Comparison of ENCODE assay signal across 8 cellular contexts in the genomic region with DNA sequence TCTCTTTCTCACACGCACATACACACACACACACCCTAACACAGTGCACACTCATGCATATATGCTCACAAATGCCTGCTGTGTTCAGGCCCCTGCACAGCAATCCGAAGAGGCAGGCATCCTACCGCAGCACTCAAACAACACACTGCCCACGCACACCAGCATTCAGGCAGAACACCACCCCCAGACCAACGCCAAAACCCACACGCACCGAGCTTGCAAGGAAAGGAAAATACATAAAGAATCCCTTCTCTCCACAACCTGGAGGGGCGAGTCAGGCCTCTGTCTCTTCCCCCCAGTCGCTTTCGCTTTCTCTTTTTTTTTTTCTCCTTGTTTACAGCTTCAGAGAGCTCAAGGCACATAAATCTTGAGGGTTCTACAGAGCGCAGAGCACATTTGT.
DNase-seq lines count a peak whose midpoint lies in the region; TF ChIP-seq lines count a peak whose summit lies in the region.
"Not testable (repeated sequence)": the region's sequence is repeated elsewhere in the genome, so short reads cannot be mapped to it uniquely, and the experiment has no call there.

No MANE protein-coding gene starts in this region.

- not testable (repeated sequence) for DNase-seq in Calu3; endodermal cell; suprapubic skin (ENCODE audit: low spot score in 2 of 2)
- peak; percentile 3 for DNase-seq in OCI-M1 (lab: John Stamatoyannopoulos, UW)
- DNase-seq in activated CD4-positive, alpha-beta memory T cell treated with anti-CD3 and anti-CD28 coated beads for 36 hours, result peak; percentile 38
- DNase-seq in activated naive CD8-positive, alpha-beta T cell treated with anti-CD3 and anti-CD28 coated beads for 36 hours, result peak; percentile 40
- peak; percentile 8 for DNase-seq in kidney glomerular epithelial cell (lab: John Stamatoyannopoulos, UW)

- TF ChIP-seq CTCF in Calu3 (IDR thresholded peaks at IDR 0.05; ENCODE audit: unreplicated experiment); endodermal cell (conservative IDR thresholded peaks at IDR 0.05); suprapubic skin (IDR thresholded peaks at IDR 0.05): not testable (repeated sequence)

- 59 to 74% methylated on average over 4 to 11 of the region's 11 CpGs for WGBS in endodermal cell (ENCODE audit: insufficient coverage in 1 of 2, insufficient read length in 1 of 2), 2 experiments
- 57% methylated on average over 11 of the region's 11 CpGs for WGBS in suprapubic skin

- peak overlapping the region; percentile 40 for H3K27ac Mint-ChIP-seq in Calu3 (ENCODE audit: unreplicated experiment)
- peak overlapping the region; percentile 59 for H3K27ac Mint-ChIP-seq in activated CD4-positive, alpha-beta memory T cell treated with anti-CD3 and anti-CD28 coated beads for 36 hours
- H3K27ac Mint-ChIP-seq in activated naive CD8-positive, alpha-beta T cell treated with anti-CD3 and anti-CD28 coated beads for 36 hours, result peak overlapping the region; percentile 85
- H3K27ac Mint-ChIP-seq in endodermal cell, result not testable (repeated sequence)

- not testable (repeated sequence) for H3K27ac ChIP-seq in endodermal cell (ENCODE audit: low read depth, low read length); suprapubic skin
- H3K27ac ChIP-seq in rectal smooth muscle tissue (ENCODE audit: low read depth, low read length), result peak overlapping the region; percentile 64

- not testable (repeated sequence) for H3K4me3 ChIP-seq in endodermal cell (ENCODE audit: low read length)
- H3K4me3 ChIP-seq in rectal smooth muscle tissue (ENCODE audit: low read length) (peak overlapping the region; percentile 32), suprapubic skin (peak overlapping the region; percentile 44)

- POLR2A ChIA-PET in activated CD4-positive, alpha-beta memory T cell treated with anti-CD3 and anti-CD28 coated beads for 36 hours (lab: Charles Lee), result not testable (repeated sequence)

- not testable (repeated sequence) for H3K9me3 ChIP-seq in endodermal cell (ENCODE audit: control insufficient read depth, low read length); suprapubic skin

- not testable (repeated sequence) for BruUV-seq in Calu3 (replicated peaks; lab: Mats Ljungman, UMichigan)

- not testable (repeated sequence) for H3K9ac ChIP-seq in endodermal cell (ENCODE audit: extremely low read depth, low read length, poor library complexity, severe bottlenecking); rectal smooth muscle tissue (ENCODE audit: low read length)

- peaks cover 21% of the 10 kb centered on the region for H3K36me3 Mint-ChIP-seq in Calu3 (ENCODE audit: insufficient read depth, unreplicated experiment)
- not testable (repeated sequence) for H3K36me3 Mint-ChIP-seq in activated CD4-positive, alpha-beta memory T cell treated with anti-CD3 and anti-CD28 coated beads for 36 hours; activated naive CD8-positive, alpha-beta T cell treated with anti-CD3 and anti-CD28 coated beads for 36 hours; endodermal cell (ENCODE audit: low read depth)

- H3K4me3 Mint-ChIP-seq in Calu3 (ENCODE audit: low read depth, unreplicated experiment) (peak overlapping the region; percentile 70), endodermal cell (peak overlapping the region; percentile 28)
- H3K4me3 Mint-ChIP-seq in activated CD4-positive, alpha-beta memory T cell treated with anti-CD3 and anti-CD28 coated beads for 36 hours, result peak overlapping the region; percentile 57
- peak overlapping the region; percentile 80 for H3K4me3 Mint-ChIP-seq in activated naive CD8-positive, alpha-beta T cell treated with anti-CD3 and anti-CD28 coated beads for 36 hours

- not testable (repeated sequence) for H3K4me1 ChIP-seq in endodermal cell (ENCODE audit: control insufficient read depth, insufficient read depth, low read length); rectal smooth muscle tissue (ENCODE audit: control insufficient read depth, insufficient read depth, low read length)
- H3K4me1 ChIP-seq in suprapubic skin, result peaks cover 19% of the 10 kb centered on the region

- not testable (repeated sequence) for H3K9me3 Mint-ChIP-seq in Calu3 (ENCODE audit: low read depth, unreplicated experiment); activated CD4-positive, alpha-beta memory T cell treated with anti-CD3 and anti-CD28 coated beads for 36 hours; activated naive CD8-positive, alpha-beta T cell treated with anti-CD3 and anti-CD28 coated beads for 36 hours
- H3K9me3 Mint-ChIP-seq in endodermal cell, result peaks cover 82% of the 10 kb centered on the region

- not testable (repeated sequence) for H3K36me3 ChIP-seq in endodermal cell (ENCODE audit: control insufficient read depth, insufficient read depth, low read length); rectal smooth muscle tissue (ENCODE audit: control insufficient read depth, insufficient read depth, low read length); suprapubic skin

- not testable (repeated sequence) for TF ChIP-seq EP300 in suprapubic skin (IDR thresholded peaks at IDR 0.05)

- not testable (repeated sequence) for H3K27me3 ChIP-seq in endodermal cell (ENCODE audit: control insufficient read depth, insufficient read depth, low read length, poor library complexity, severe bottlenecking); rectal smooth muscle tissue (ENCODE audit: control insufficient read depth, insufficient read depth, low read length); suprapubic skin

- intact Hi-C loops in Calu3 (cut with micrococcal nuclease; ENCODE audit: unreplicated experiment); activated CD4-positive, alpha-beta memory T cell treated with anti-CD3 and anti-CD28 coated beads for 36 hours (cut with micrococcal nuclease): not testable (repeated sequence)

- not testable (repeated sequence) for TF ChIP-seq POLR2A in suprapubic skin (IDR thresholded peaks at IDR 0.05)

- CTCF ChIA-PET in Calu3 (lab: Charles Lee); activated CD4-positive, alpha-beta memory T cell treated with anti-CD3 and anti-CD28 coated beads for 36 hours (lab: Charles Lee): not testable (repeated sequence)

- H3K4me1 Mint-ChIP-seq in Calu3 (ENCODE audit: low read depth, unreplicated experiment), result peaks cover 25% of the 10 kb centered on the region
- not testable (repeated sequence) for H3K4me1 Mint-ChIP-seq in activated CD4-positive, alpha-beta memory T cell treated with anti-CD3 and anti-CD28 coated beads for 36 hours (ENCODE audit: low read depth); endodermal cell
- H3K4me1 Mint-ChIP-seq in activated naive CD8-positive, alpha-beta T cell treated with anti-CD3 and anti-CD28 coated beads for 36 hours, result peaks cover 24% of the 10 kb centered on the region

- not testable (repeated sequence) for H3K27me3 Mint-ChIP-seq in Calu3 (ENCODE audit: unreplicated experiment); activated CD4-positive, alpha-beta memory T cell treated with anti-CD3 and anti-CD28 coated beads for 36 hours; activated naive CD8-positive, alpha-beta T cell treated with anti-CD3 and anti-CD28 coated beads for 36 hours; endodermal cell (ENCODE audit: insufficient read depth)

Comparison
In these comparisons a context has a peak if more than half of its experiments do, and no peak if none do; other contexts are left out.
1. H3K4me3 Mint-ChIP-seq: peak in every context shown above with its lines; median percentile 80 in activated naive CD8-positive, alpha-beta T cell treated with anti-CD3 and anti-CD28 coated beads for 36 hours; 70 in Calu3; 57 in activated CD4-positive, alpha-beta memory T cell treated with anti-CD3 and anti-CD28 coated beads for 36 hours; 28 in endodermal cell.